ENCODE assay signal across 14 cellular contexts in genomic region chr13:79593611-79594275, GRCh38.
DNase-seq lines count a peak whose midpoint lies in the region; ATAC-seq and TF ChIP-seq lines count a peak whose summit lies in the region.
"Had no signal": no experiment of that assay in that cellular context is flagged by ENCODE, and none has a peak within 500 bp of the region (broad histone marks: within the 10 kb centered on the region; RNA-seq: fewer than 3 reads in every experiment).

No MANE protein-coding gene starts in this region.

- H3K27me3 ChIP-seq in kidney epithelial cell (ENCODE audit: control insufficient read depth, insufficient read depth, low read length) (no peaks in the 10 kb centered on the region), esophagus squamous epithelium (no peaks in the 10 kb centered on the region), psoas muscle (ENCODE audit: insufficient read depth in 3 of 3, low read length in 2 of 3) (no peaks in the 10 kb centered on the region)

- H3K36me3 ChIP-seq in kidney epithelial cell (ENCODE audit: control insufficient read depth, insufficient read depth, low read length) (no peaks in the 10 kb centered on the region), esophagus squamous epithelium (no peaks in the 10 kb centered on the region), psoas muscle (ENCODE audit: insufficient read depth in 1 of 2, low read depth in 1 of 2) (no peaks in the 10 kb centered on the region)

- H3K9me3 ChIP-seq in esophagus squamous epithelium (no peaks in the 10 kb centered on the region), psoas muscle (no peaks in the 10 kb centered on the region)

- in situ Hi-C loops in astrocyte of the cerebellum (cut with HindIII; ENCODE audit: low sequenced_read_pairs): no loop called here

- no peak for TF ChIP-seq POLR2A in esophagus squamous epithelium (IDR thresholded peaks at IDR 0.05)

- 13 to 41% methylated on average over 2 of the region's 2 CpGs for WGBS in esophagus squamous epithelium, 2 donors
- WGBS in psoas muscle, 3 donors: 21 to 33% (median 29%) methylated on average over 2 of the region's 2 CpGs

- TF ChIP-seq CTCF in astrocyte of the cerebellum (IDR thresholded peaks at IDR 0.05; ENCODE audit: low read depth, low read length, missing control alignments) (no peak), kidney epithelial cell (IDR thresholded peaks at IDR 0.05; ENCODE audit: insufficient read depth, low read length, poor library complexity, severe bottlenecking) (no peak), esophagus squamous epithelium (IDR thresholded peaks at IDR 0.05) (no peak), psoas muscle (IDR thresholded peaks at IDR 0.05) (no peak)

- H3K4me1 ChIP-seq in esophagus squamous epithelium (peaks cover 0 to 22% (median 6%) of the 10 kb centered on the region in 3 donors), psoas muscle (no peaks in the 10 kb centered on the region)

- ATAC-seq in psoas muscle: no peak

- intact Hi-C loops in esophagus squamous epithelium (cut with DNase I) (no loop called here), psoas muscle (cut with DNase I) (no loop called here)

- DNase-seq in Ammon's horn (ENCODE audit: low spot score): peak; percentile 8
- DNase-seq in HT1080 (ENCODE audit: low read depth): peak; percentile 83
- DNase-seq in astrocyte of the cerebellum (ENCODE audit: low read depth): peak; percentile 36
- DNase-seq in kidney epithelial cell (ENCODE audit: low read depth): peak; percentile 7
- DNase-seq in T-helper 1 cell: no peak
- no peak for DNase-seq in SIG-M5 treated with dmso at 0.1 percent for 504 hours (lab: John Stamatoyannopoulos, UW; ENCODE audit: unreplicated experiment)
- DNase-seq in esophagus squamous epithelium (lab: John Stamatoyannopoulos, UW): no peak
- no peak for DNase-seq in psoas muscle
- DNase-seq: activated effector memory CD4-positive, alpha-beta T cell treated with anti-CD3 and anti-CD28 coated beads, Interleukin-2, amount 50 U/mL, for 16 hours; DMS153; effector CD4-positive, alpha-beta T cell; GOT3; NCI-H1092; NCI-H345 had no signal

- H3K27ac ChIP-seq in esophagus squamous epithelium: no peak overlapping the region
- no peak overlapping the region for H3K27ac ChIP-seq in psoas muscle

- H3K4me3 ChIP-seq in astrocyte of the cerebellum (ENCODE audit: low read depth, low read length): no peak overlapping the region
- H3K4me3 ChIP-seq in kidney epithelial cell (ENCODE audit: low read depth, low read length): no peak overlapping the region
- H3K4me3 ChIP-seq in esophagus squamous epithelium: no peak overlapping the region
- H3K4me3 ChIP-seq in psoas muscle: no peak overlapping the region

Comparison
In these comparisons a context has a peak if more than half of its experiments do, and no peak if none do; other contexts are left out.
1. DNase-seq: peak in Ammon's horn (single experiment), HT1080 (single experiment), astrocyte of the cerebellum (single experiment) and kidney epithelial cell (single experiment); none in T-helper 1 cell (0 of 5), SIG-M5 treated with dmso at 0.1 percent for 504 hours (single experiment), esophagus squamous epithelium (single experiment) and psoas muscle (0 of 2).